In the genomic region with DNA sequence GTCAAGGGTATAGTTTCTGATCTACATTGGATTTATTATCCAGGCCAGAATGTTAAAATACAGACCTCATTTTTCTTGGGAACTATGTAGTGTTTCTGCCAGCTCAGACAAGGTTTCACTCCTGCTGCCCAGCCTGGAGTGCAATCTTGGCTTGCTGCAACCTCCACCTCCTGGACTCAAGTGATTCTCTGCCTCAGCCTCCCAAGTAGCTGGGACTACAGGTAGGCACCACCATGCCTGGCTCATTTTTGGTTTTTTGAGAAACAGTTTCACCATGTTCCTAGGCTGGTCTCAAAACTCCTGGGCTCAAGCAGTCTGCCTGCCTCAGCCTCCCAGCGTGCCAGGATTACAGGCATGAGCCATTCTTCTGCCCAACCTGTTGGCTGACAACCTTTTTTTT, we compare ENCODE assay signal across 1 cellular context.
TF ChIP-seq lines count a peak whose summit lies in the region.

No MANE protein-coding gene starts in this region.

TF ChIP-seq in H1, 55 proteins besides CTCF, POLR2A, EP300 and RAD21:
- TF ChIP-seq, protein P1, sequence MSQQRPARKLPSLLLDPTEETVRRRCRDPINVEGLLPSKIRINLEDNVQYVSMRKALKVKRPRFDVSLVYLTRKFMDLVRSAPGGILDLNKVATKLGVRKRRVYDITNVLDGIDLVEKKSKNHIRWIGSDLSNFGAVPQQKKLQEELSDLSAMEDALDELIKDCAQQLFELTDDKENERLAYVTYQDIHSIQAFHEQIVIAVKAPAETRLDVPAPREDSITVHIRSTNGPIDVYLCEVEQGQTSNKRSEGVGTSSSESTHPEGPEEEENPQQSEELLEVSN (IDR thresholded peaks at IDR 0.05): no peak
- peak; percentile 63; the same call in 1 of the 2 replicates for TF ChIP-seq POLR2AphosphoS5 (IDR thresholded peaks at IDR 0.05; ENCODE audit: low read depth, low read length)
TF ChIP-seq in H1: peak in this region for 1.
